ENCODE assay signal across 8 cellular contexts in genomic region chr16:787978-788398, GRCh38. TPM values are rescaled to one million over a fixed set of nuclear protein-coding genes. Genes with fewer than 3 reads are reported as not detected.
DNase-seq lines count a peak whose midpoint lies in the region; ATAC-seq and TF ChIP-seq lines count a peak whose summit lies in the region.

Gene RPUSD1, minus strand, starts transcription at chr16:788381. Its CDS starts 644 bp downstream, at chr16:787737.

- peak; percentile 33 to 39 for TF ChIP-seq POLR2A in gastroesophageal sphincter (IDR thresholded peaks at IDR 0.05)

- H3K27me3 Mint-ChIP-seq in T-cell: no peaks in the 10 kb centered on the region

- H3K4me3 ChIP-seq in GM12865 (ENCODE audit: low read depth, low read length): peak within 1 kb of the TSS; percentile 95
- H3K4me3 ChIP-seq in gastroesophageal sphincter: peak within 1 kb of the TSS; percentile 80 to 97

- peaks cover 9% of the 10 kb centered on the region for H3K27me3 ChIP-seq in gastroesophageal sphincter

- H3K36me3 Mint-ChIP-seq in T-cell: peaks cover 6% of the 10 kb centered on the region

- H3K36me3 ChIP-seq in gastroesophageal sphincter: peaks cover 0 to 32% of the 10 kb centered on the region in 2 donors

- DNase-seq in GM12865 (ENCODE audit: low read depth): peak; percentile 32
- peak in 2 of 34 experiments; percentile 16 to 59 for DNase-seq in T-cell
- DNase-seq in retina: peak; percentile 40
- no peak for DNase-seq in HuH-7.5 (ENCODE audit: low spot score)
- no peak for DNase-seq in NCI-H1092 treated with DMSO at 0.1 percent for 48 hours (lab: John Stamatoyannopoulos, UW)
- DNase-seq in SHP77 treated with DMSO at 0.1 percent for 48 hours (lab: John Stamatoyannopoulos, UW): no peak

- 0% methylated on average over 9 of the region's 45 CpGs; no CpG with 5 or more reads in 1 of the 2 donors for WGBS in gastroesophageal sphincter (ENCODE audit: low coverage in 1 of 2), 2 donors

- H3K4me1 ChIP-seq in gastroesophageal sphincter: peaks cover 0 to 44% (median 23%) of the 10 kb centered on the region in 3 donors

- POLR2A ChIA-PET in T-cell (lab: Charles Lee): interaction anchor here in 1 of 2 donors (1.0 kb wide), 1 partner anchor 47 kb away, joined by 6 read pairs; the partner anchor contains the start of gene CIAO3

- TF ChIP-seq CTCF in GM12865 (IDR thresholded peaks at IDR 0.05; ENCODE audit: insufficient read depth, low read depth, low read length, missing control alignments) (no peak), gastroesophageal sphincter (IDR thresholded peaks at IDR 0.05) (peak in 2 of 4 experiments; percentile 26 to 35)

- peak within 1 kb of the TSS; percentile 55 to 64 for H3K27ac Mint-ChIP-seq in T-cell

- H3K27ac ChIP-seq in gastroesophageal sphincter: peak within 1 kb of the TSS in 3 of 4 donors; percentile 80 to 82 (median 81)

- CTCF ChIA-PET in T-cell (lab: Charles Lee): interaction anchor here in 1 of 2 donors (1.0 to 1.2 kb wide), 2 partner anchors 60 to 76 kb away, joined by 3 to 4 read pairs; no protein-coding TSS in a partner anchor

- peak; percentile 22 for ATAC-seq in HG02642 (IDR thresholded peaks at IDR 0.05; ENCODE audit: poor library complexity, unreplicated experiment)
- ATAC-seq in T-cell (replicated peaks in 1 of 4): peak; percentile 10 to 34 (median 26)
- ATAC-seq in gastroesophageal sphincter: no peak

- H3K4me3 Mint-ChIP-seq in T-cell: peak within 1 kb of the TSS; percentile 83 to 85 (median 84)

- H3K9me3 Mint-ChIP-seq in T-cell: no peaks in the 10 kb centered on the region

- no peaks in the 10 kb centered on the region for H3K9me3 ChIP-seq in gastroesophageal sphincter

- no peak for TF ChIP-seq EP300 in gastroesophageal sphincter (IDR thresholded peaks at IDR 0.05)

- H3K4me1 Mint-ChIP-seq in T-cell: peaks cover 0 to 18% (median 8%) of the 10 kb centered on the region in 3 donors

RNA-seq across cellular contexts. Expression of gene RPUSD1, which starts in this region (rescaled TPM):
- total RNA-seq in T-cell (10 to 100 TPM; 16.0 to 35.3 (median 34.5) TPM), gastroesophageal sphincter (10 to 100 TPM; 13.4 to 25.8 (median 22.1) TPM)

Comparison
In these comparisons a context has a peak if more than half of its experiments do, and no peak if none do; other contexts are left out.
1. DNase-seq: peak in GM12865 (single experiment) and retina (single experiment); none in HuH-7.5 (single experiment), NCI-H1092 treated with DMSO at 0.1 percent for 48 hours (single experiment) and SHP77 treated with DMSO at 0.1 percent for 48 hours (single experiment).